Comparison of ENCODE assay signal across 1 cellular context in genomic region chr1:35585805-35586204, GRCh38.
A peak's percentile ranks its signal among the peaks of the same experiment; 100 is the strongest.
TF ChIP-seq lines count a peak whose summit lies in the region.

No MANE protein-coding gene starts in this region.

TF ChIP-seq in K562, 482 proteins besides CTCF, POLR2A, EP300 and RAD21:
- TF ChIP-seq ZNF121 (CRISPR knock-in tag; conservative IDR thresholded peaks at IDR 0.05): peak; percentile 82
